8 cellular contexts compared by ENCODE assay signal in genomic region chr2:238784671-238785527, GRCh38.
DNase-seq lines count a peak whose midpoint lies in the region; ATAC-seq, FAIRE-seq and TF ChIP-seq lines count a peak whose summit lies in the region.

No MANE protein-coding gene starts in this region.

- no peak overlapping the region for H3K18ac ChIP-seq in mesendoderm (ENCODE audit: low read length)

- H4K5ac ChIP-seq in mesendoderm (ENCODE audit: low read length), result no peak overlapping the region

- no peak for TF ChIP-seq POLR2A in GM12892 (IDR thresholded peaks at IDR 0.05; ENCODE audit: low read depth, low read length)

- no peak overlapping the region for H3K4me3 ChIP-seq in mesendoderm (ENCODE audit: low read length)

- no peak overlapping the region for H3K4ac ChIP-seq in mesendoderm (ENCODE audit: low read depth, low read length)

- H3K4me1 ChIP-seq in mesendoderm (ENCODE audit: control insufficient read depth, low read depth, low read length), result no peaks in the 10 kb centered on the region

- no peak overlapping the region for H3K27ac ChIP-seq in mesendoderm (ENCODE audit: low read depth, low read length)

- no peak overlapping the region for H4K8ac ChIP-seq in mesendoderm (ENCODE audit: low read depth, low read length)

- H3K23ac ChIP-seq in mesendoderm (ENCODE audit: low read length), result no peak overlapping the region

- H3K56ac ChIP-seq in mesendoderm (ENCODE audit: low read length), result no peak overlapping the region

- H3K4me2 ChIP-seq in mesendoderm (ENCODE audit: low read length), result no peak overlapping the region

- no peak overlapping the region for H3K9ac ChIP-seq in mesendoderm (ENCODE audit: low read length)

- H2BK5ac ChIP-seq in mesendoderm (ENCODE audit: low read length), result no peak overlapping the region

- H3K27me3 ChIP-seq in mesendoderm (ENCODE audit: insufficient read depth, low read length, poor library complexity), result no peaks in the 10 kb centered on the region

- FAIRE-seq in A204.1 (lab: Jason Lieb, UNC) (peak; percentile 9), GM12892 (lab: Jason Lieb, UNC) (peak; percentile 87)

- no peaks in the 10 kb centered on the region for H3K79me1 ChIP-seq in mesendoderm (ENCODE audit: low read length)

- no peak for ATAC-seq in GM21723 (IDR thresholded peaks at IDR 0.05; ENCODE audit: unreplicated experiment)

- DNase-seq in GM12892 (ENCODE audit: insufficient read length) (peak; percentile 41), NCI-H345 treated with DMSO at 0.1 percent for 48 hours (lab: John Stamatoyannopoulos, UW; ENCODE audit: unreplicated experiment) (peak; percentile 66), mesendoderm (peak; percentile 59)
- DNase-seq in activated CD4-positive, alpha-beta T cell treated with anti-CD3 and anti-CD28 coated beads, Interleukin-2, amount 50 U/mL, for 1 hour, result peak; percentile 56
- peak; percentile 39 for DNase-seq in effector CD4-positive, alpha-beta T cell
- DNase-seq in stimulated activated CD8-positive, alpha-beta memory T cell treated with anti-CD3 and anti-CD28 coated beads, Interleukin-15, amount 100 ng/mL, for 24 hours (ENCODE audit: low read depth), result peak; percentile 21

- H3K79me2 ChIP-seq in mesendoderm (ENCODE audit: control insufficient read depth, insufficient read depth, low read length), result no peaks in the 10 kb centered on the region

- H3K36me3 ChIP-seq in mesendoderm (ENCODE audit: control insufficient read depth, insufficient read depth, low read length), result no peaks in the 10 kb centered on the region

- no peak overlapping the region for H2BK15ac ChIP-seq in mesendoderm (replicated peaks; ENCODE audit: low read depth)

- no peak overlapping the region for H2BK120ac ChIP-seq in mesendoderm (ENCODE audit: low read depth, low read length)

- H2AK5ac ChIP-seq in mesendoderm (ENCODE audit: low read length), result no peak overlapping the region

- WGBS in mesendoderm (ENCODE audit: extremely low coverage, insufficient coverage, low lambda C conversion rate), result no CpG with 5 or more reads among the region's 17 CpGs
